Comparison of ENCODE assay signal across 1 cellular context in genomic region chr1:86993269-86993985, GRCh38.
A peak's percentile ranks its signal among the peaks of the same experiment; 100 is the strongest.
TF ChIP-seq lines count a peak whose summit lies in the region.

No MANE protein-coding gene starts in this region.

TF ChIP-seq in K562, 482 proteins besides CTCF, POLR2A, EP300 and RAD21 (continued from another document):
- TF ChIP-seq, protein P1, sequence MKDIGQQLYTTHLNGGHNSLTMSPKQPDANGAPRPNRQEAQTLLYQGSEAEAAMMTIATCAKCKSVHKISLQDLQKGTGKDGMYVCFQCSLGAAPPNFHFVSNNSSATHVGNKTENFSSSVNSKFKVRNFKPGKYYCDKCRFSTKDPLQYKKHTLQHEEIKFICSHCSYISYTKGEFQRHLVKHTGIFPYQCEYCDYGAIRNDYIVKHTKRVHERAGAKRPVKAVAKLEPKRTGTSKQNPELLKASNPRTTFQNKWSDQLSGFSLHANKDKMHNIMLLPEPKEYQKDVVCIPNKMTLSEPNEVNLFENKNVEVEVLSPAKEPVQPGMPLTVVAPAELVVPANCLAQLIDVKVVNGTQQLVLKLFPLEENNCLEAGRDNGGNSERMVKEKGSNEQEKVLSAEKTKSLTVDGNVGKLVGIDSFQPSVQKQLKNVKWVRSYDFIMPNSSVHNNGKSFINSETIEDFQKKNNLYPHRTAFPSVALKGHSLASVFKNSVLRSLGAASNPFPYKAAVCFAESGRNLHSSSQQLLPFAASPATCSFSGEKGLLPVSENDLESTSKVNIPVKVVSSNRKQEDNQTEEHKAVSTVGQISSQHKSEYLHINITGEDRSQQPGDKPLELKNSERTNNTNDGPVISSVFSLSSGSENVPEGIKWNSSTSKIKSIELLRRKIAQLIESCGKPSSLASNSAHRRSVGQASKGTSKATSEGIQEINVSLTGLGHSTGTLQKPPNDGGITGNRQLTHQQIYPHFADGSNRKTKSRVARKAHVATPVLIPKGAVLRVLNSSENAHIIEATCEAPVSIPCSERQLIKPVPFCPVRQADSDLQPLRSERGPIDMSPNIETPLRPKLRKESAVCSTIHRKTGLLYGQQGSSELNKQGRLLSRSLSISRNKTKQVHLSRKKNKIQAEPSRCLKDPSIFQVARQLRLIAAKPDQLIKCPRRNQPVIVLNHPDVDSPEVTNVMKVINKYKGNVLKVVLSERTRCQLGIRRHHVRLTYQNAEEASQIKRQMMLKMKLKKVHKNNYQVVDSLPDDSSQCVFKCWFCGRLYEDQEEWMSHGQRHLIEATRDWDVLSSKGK (CRISPR knock-in tag; IDR thresholded peaks at IDR 0.05): no peak
- TF ChIP-seq SAFB (IDR thresholded peaks at IDR 0.05; ENCODE audit: borderline replicate concordance, low read depth, low read length) (no peak), ZNF217 (CRISPR knock-in tag; IDR thresholded peaks at IDR 0.05) (no peak), XRCC3 (IDR thresholded peaks at IDR 0.05) (no peak), KLF16 (IDR thresholded peaks at IDR 0.05) (peak; percentile 24; the same call in 1 of the 2 replicates), ZNF764 (CRISPR knock-in tag; IDR thresholded peaks at IDR 0.05; ENCODE audit: low read depth) (no peak), MYNN (IDR thresholded peaks at IDR 0.05) (peak; percentile 48), MYNN (CRISPR knock-in tag; IDR thresholded peaks at IDR 0.05) (no peak), TAL1 (IDR thresholded peaks at IDR 0.05) (peak; percentile 88), HNRNPK (IDR thresholded peaks at IDR 0.05; ENCODE audit: low read depth, low read length, poor library complexity, severe bottlenecking) (no peak), ETV1 (tag; conservative IDR thresholded peaks at IDR 0.05; ENCODE audit: low read depth) (no peak), ARID1B (IDR thresholded peaks at IDR 0.05) (peak; percentile 95), LARP7 (IDR thresholded peaks at IDR 0.05) (no peak), MTA1 (IDR thresholded peaks at IDR 0.05; ENCODE audit: borderline replicate concordance) (0 out of 2 replicates have a peak, but pooled peaks have one; percentile 10), ZEB2 (IDR thresholded peaks at IDR 0.05) (peak; percentile 40), GATAD2B (IDR thresholded peaks at IDR 0.05; ENCODE audit: borderline replicate concordance) (0 out of 2 replicates have a peak, but pooled peaks have one; percentile 18), SETDB1 (IDR thresholded peaks at IDR 0.05; ENCODE audit: low read length) (no peak), FOSL1 (tag; conservative IDR thresholded peaks at IDR 0.05) (peak; percentile 97), ZNF668 (CRISPR knock-in tag; IDR thresholded peaks at IDR 0.05) (no peak), ZNF449 (CRISPR knock-in tag; IDR thresholded peaks at IDR 0.05) (no peak), BACH1 (tag; IDR thresholded peaks at IDR 0.05) (peak; percentile 60; the same call in 1 of the 2 replicates), ARNT (IDR thresholded peaks at IDR 0.05) (0 out of 4 replicates have a peak, but pooled peaks of 1 of the 2 experiments have one; percentile 30), TOE1 (IDR thresholded peaks at IDR 0.05; ENCODE audit: borderline replicate concordance) (no peak), TOE1 (CRISPR knock-in tag; IDR thresholded peaks at IDR 0.05; ENCODE audit: borderline replicate concordance, low read depth) (no peak), CBFA2T2 (conservative IDR thresholded peaks at IDR 0.05) (peak; percentile 87), ZNF431 (CRISPR knock-in tag; IDR thresholded peaks at IDR 0.05) (no peak), NRF1 (conservative IDR thresholded peaks at IDR 0.05 in 1 of 2, IDR thresholded peaks at IDR 0.05 in 1 of 2) (no peak), SRF (CRISPR knock-in tag; IDR thresholded peaks at IDR 0.05) (no peak), SRSF9 (IDR thresholded peaks at IDR 0.05; ENCODE audit: borderline replicate concordance, low read depth, low read length) (no peak), ELK1 (CRISPR knock-in tag; IDR thresholded peaks at IDR 0.05) (no peak), ZNF318 (IDR thresholded peaks at IDR 0.05; ENCODE audit: borderline replicate concordance in 1 of 2, low read depth in 1 of 2) (0 out of 4 replicates have a peak, but pooled peaks of 1 of the 2 experiments have one; percentile 53), HDAC3 (IDR thresholded peaks at IDR 0.05; ENCODE audit: borderline replicate concordance, partially characterized antibody) (peak; percentile 54), CREB1 (IDR thresholded peaks at IDR 0.05) (0 out of 2 replicates have a peak, but pooled peaks have one; percentile 22), CREB1 (CRISPR knock-in tag; IDR thresholded peaks at IDR 0.05) (no peak), CCNT2 (IDR thresholded peaks at IDR 0.05; ENCODE audit: borderline replicate concordance, extremely low read depth, insufficient read length, low read depth, low read length) (peak; percentile 13), MAFK (IDR thresholded peaks at IDR 0.05; ENCODE audit: low read length) (peak; percentile 71; the same call in 1 of the 2 replicates), GABPB2 (CRISPR knock-in tag; conservative IDR thresholded peaks at IDR 0.05) (no peak), ZFX (CRISPR knock-in tag; IDR thresholded peaks at IDR 0.05) (peak; percentile 37; the same call in 1 of the 2 replicates), GATAD2A (IDR thresholded peaks at IDR 0.05) (0 out of 2 replicates have a peak, but pooled peaks have one; percentile 57), ZFP91 (CRISPR knock-in tag; IDR thresholded peaks at IDR 0.05) (no peak)
- TF ChIP-seq, protein P2, sequence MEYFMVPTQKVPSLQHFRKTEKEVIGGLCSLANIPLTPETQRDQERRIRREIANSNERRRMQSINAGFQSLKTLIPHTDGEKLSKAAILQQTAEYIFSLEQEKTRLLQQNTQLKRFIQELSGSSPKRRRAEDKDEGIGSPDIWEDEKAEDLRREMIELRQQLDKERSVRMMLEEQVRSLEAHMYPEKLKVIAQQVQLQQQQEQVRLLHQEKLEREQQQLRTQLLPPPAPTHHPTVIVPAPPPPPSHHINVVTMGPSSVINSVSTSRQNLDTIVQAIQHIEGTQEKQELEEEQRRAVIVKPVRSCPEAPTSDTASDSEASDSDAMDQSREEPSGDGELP (CRISPR knock-in tag; IDR thresholded peaks at IDR 0.05; ENCODE audit: borderline replicate concordance): no peak
- TF ChIP-seq, protein P3, sequence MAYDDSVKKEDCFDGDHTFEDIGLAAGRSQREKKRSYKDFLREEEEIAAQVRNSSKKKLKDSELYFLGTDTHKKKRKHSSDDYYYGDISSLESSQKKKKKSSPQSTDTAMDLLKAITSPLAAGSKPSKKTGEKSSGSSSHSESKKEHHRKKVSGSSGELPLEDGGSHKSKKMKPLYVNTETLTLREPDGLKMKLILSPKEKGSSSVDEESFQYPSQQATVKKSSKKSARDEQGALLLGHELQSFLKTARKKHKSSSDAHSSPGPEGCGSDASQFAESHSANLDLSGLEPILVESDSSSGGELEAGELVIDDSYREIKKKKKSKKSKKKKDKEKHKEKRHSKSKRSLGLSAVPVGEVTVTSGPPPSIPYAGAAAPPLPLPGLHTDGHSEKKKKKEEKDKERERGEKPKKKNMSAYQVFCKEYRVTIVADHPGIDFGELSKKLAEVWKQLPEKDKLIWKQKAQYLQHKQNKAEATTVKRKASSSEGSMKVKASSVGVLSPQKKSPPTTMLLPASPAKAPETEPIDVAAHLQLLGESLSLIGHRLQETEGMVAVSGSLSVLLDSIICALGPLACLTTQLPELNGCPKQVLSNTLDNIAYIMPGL (CRISPR knock-in tag; IDR thresholded peaks at IDR 0.05): no peak
